In genomic region chr12:49055978-49056754, GRCh38 we compare ENCODE assay signal across 8 cellular contexts. TPM values are rescaled to one million over a fixed set of nuclear protein-coding genes. Genes with fewer than 3 reads are reported as not detected.
DNase-seq lines count a peak whose midpoint lies in the region; ATAC-seq and TF ChIP-seq lines count a peak whose summit lies in the region.

No MANE protein-coding gene starts in this region.

- peak overlapping the region; percentile 37 for H3K4me3 ChIP-seq in iPS-15b (ENCODE audit: low read depth, low read length)
- peak overlapping the region; percentile 52 to 94 (median 55) for H3K4me3 ChIP-seq in skeletal muscle tissue (ENCODE audit: low read length in 3 of 3)

- H3K9ac ChIP-seq in iPS-15b (ENCODE audit: low read depth, low read length) (peak overlapping the region; percentile 60), skeletal muscle tissue (ENCODE audit: low read depth in 1 of 3, low read length in 3 of 3) (peak overlapping the region; percentile 87 to 99 (median 97))

- H3K36me3 ChIP-seq in iPS-15b (ENCODE audit: control insufficient read depth, insufficient read depth, low read length), result peaks cover 34% of the 10 kb centered on the region
- peaks cover 36 to 39% (median 38%) of the 10 kb centered on the region in 3 donors for H3K36me3 ChIP-seq in skeletal muscle tissue (ENCODE audit: control insufficient read depth in 3 of 3, insufficient read depth in 3 of 3, low read length in 3 of 3)

- H3K4me3 Mint-ChIP-seq in T-cell (peak overlapping the region; percentile 90 to 94 (median 94)), MCF 10A (ENCODE audit: unreplicated experiment) (peak overlapping the region; percentile 91)

- peaks cover 39% of the 10 kb centered on the region for H3K36me3 Mint-ChIP-seq in T-cell
- H3K36me3 Mint-ChIP-seq in MCF 10A (ENCODE audit: insufficient read depth, unreplicated experiment), result peaks cover 43% of the 10 kb centered on the region

- no TSS peak for BruUV-seq in MCF 10A (replicated peaks; lab: Mats Ljungman, UMichigan)

- peak; percentile 81 for ATAC-seq in GM19463 (IDR thresholded peaks at IDR 0.05; ENCODE audit: unreplicated experiment)
- ATAC-seq in T-cell (replicated peaks in 1 of 4), result peak; percentile 59 to 77 (median 62)

- H3K27ac ChIP-seq in skeletal muscle tissue (ENCODE audit: low read depth, low read length), result no peak overlapping the region

- H3K4me1 ChIP-seq in iPS-15b (ENCODE audit: control insufficient read depth, insufficient read depth, low read length), result peaks cover 23% of the 10 kb centered on the region
- peaks cover 42 to 54% (median 49%) of the 10 kb centered on the region in 3 donors for H3K4me1 ChIP-seq in skeletal muscle tissue (ENCODE audit: control insufficient read depth in 3 of 3, insufficient read depth in 3 of 3, low read length in 3 of 3)

- H3K27ac Mint-ChIP-seq in T-cell, result peak overlapping the region; percentile 84 to 90
- H3K27ac Mint-ChIP-seq in MCF 10A (ENCODE audit: low read depth, unreplicated experiment), result peak overlapping the region; percentile 29

- H3K27me3 Mint-ChIP-seq in T-cell, result no peaks in the 10 kb centered on the region
- H3K27me3 Mint-ChIP-seq in MCF 10A (ENCODE audit: insufficient read depth, unreplicated experiment), result no peaks in the 10 kb centered on the region

- H3K4me1 Mint-ChIP-seq in T-cell (peaks cover 50 to 71% (median 62%) of the 10 kb centered on the region in 3 donors), MCF 10A (ENCODE audit: insufficient read depth, unreplicated experiment) (peaks cover 27% of the 10 kb centered on the region)

- DNase-seq in DMS53 (lab: John Stamatoyannopoulos, UW) (peak; percentile 68), HT-29 (ENCODE audit: low spot score) (peak; percentile 52), T-cell (peak in 32 of 34 experiments; percentile 28 to 76 (median 48)), MCF 10A (ENCODE audit: unreplicated experiment) (peak; percentile 57), NCI-H345 treated with DMSO at 0.1 percent for 48 hours (lab: John Stamatoyannopoulos, UW; ENCODE audit: unreplicated experiment) (no peak)

- CTCF ChIA-PET in T-cell (lab: Charles Lee), result interaction anchor here in 1 of 2 donors (1.0 to 1.9 kb wide), 4 partner anchors 9 to 33 kb away, joined by 3 to 6 read pairs (median 4); no protein-coding TSS in a partner anchor
- CTCF ChIA-PET in MCF 10A (lab: Yijun Ruan, JAX), result interaction anchor here (0.6 to 1.9 kb wide), 6 partner anchors 8 to 268 kb away, joined by 3 to 8 read pairs (median 4); partner anchors contain the start of gene TUBA1A

- H3K9me3 ChIP-seq in iPS-15b (ENCODE audit: control insufficient read depth, insufficient read depth, low read length) (no peaks in the 10 kb centered on the region), skeletal muscle tissue (ENCODE audit: control insufficient read depth in 3 of 3, low read length in 3 of 3) (no peaks in the 10 kb centered on the region)

- H3K27me3 ChIP-seq in iPS-15b (ENCODE audit: control insufficient read depth, insufficient read depth, low read length) (no peaks in the 10 kb centered on the region), skeletal muscle tissue (ENCODE audit: control insufficient read depth in 3 of 3, insufficient read depth in 3 of 3, low read length in 3 of 3) (no peaks in the 10 kb centered on the region)

- intact Hi-C loops in MCF 10A (cut with micrococcal nuclease), result no loop called here

- POLR2A ChIA-PET in T-cell (lab: Charles Lee), result no interaction called here
- POLR2A ChIA-PET in MCF 10A (lab: Yijun Ruan, JAX), result interaction anchor here (0.5 to 5.1 kb wide), 5 partner anchors 10 to 135 kb away, joined by 3 to 27 read pairs (median 4); partner anchors contain the start of genes LMBR1L and TUBA1B

- no peaks in the 10 kb centered on the region for H3K9me3 Mint-ChIP-seq in T-cell
- no peaks in the 10 kb centered on the region for H3K9me3 Mint-ChIP-seq in MCF 10A (ENCODE audit: unreplicated experiment)

- no peak for TF ChIP-seq CTCF in MCF 10A (IDR thresholded peaks at IDR 0.05; ENCODE audit: unreplicated experiment)

RNA-seq across cellular contexts. Expression of gene KMT2D, which starts 4.4 kb away (rescaled TPM):
- total RNA-seq in HT-29 (2014; rRNA removed; shearing (Covaris generic)), result 28.3 and 32.4 TPM in 2 replicates
- total RNA-seq in T-cell (100 to 1,000 TPM; 135 to 161 (median 152) TPM), MCF 10A (2022) (76.9 and 92.5 TPM in 2 replicates), skeletal muscle tissue (26.1 TPM)

RNA-seq across cellular contexts. Expression of gene RHEBL1, which starts 13.6 kb away (rescaled TPM):
- total RNA-seq in HT-29 (2014; rRNA removed; shearing (Covaris generic)), result 1.4 and 1.7 TPM in 2 replicates
- total RNA-seq in T-cell (1 to 10 TPM; 2.3 to 5.3 (median 2.5) TPM), MCF 10A (2022) (0.35 and 0.93 TPM in 2 replicates), skeletal muscle tissue (0.52 TPM)

RNA-seq across cellular contexts. Expression of gene PRKAG1, which starts 37.6 kb away (rescaled TPM):
- total RNA-seq in HT-29 (2014; rRNA removed; shearing (Covaris generic)), result 38.4 and 50.4 TPM in 2 replicates
- total RNA-seq in T-cell, result 10 to 100 TPM; 42.5 to 54.6 (median 48.3) TPM
- 80.3 and 84.6 TPM in 2 replicates for total RNA-seq in MCF 10A (2022)
- total RNA-seq in skeletal muscle tissue, result 41.8 TPM

RNA-seq across cellular contexts. Expression of gene DHH, which starts 38.4 kb away (rescaled TPM):
- 0.28 TPM in 1 of 2 replicates, not detected in the other for total RNA-seq in HT-29 (2014; rRNA removed; shearing (Covaris generic))
- under 1 TPM; 0.12 to 0.45 (median 0.38) TPM for total RNA-seq in T-cell
- not detected in 2 replicates for total RNA-seq in MCF 10A (2022)
- total RNA-seq in skeletal muscle tissue, result 1.6 TPM

RNA-seq across cellular contexts. Expression of gene LMBR1L, which starts 54.5 kb away (rescaled TPM):
- 16.1 and 24.6 TPM in 2 replicates for total RNA-seq in HT-29 (2014; rRNA removed; shearing (Covaris generic))
- total RNA-seq in T-cell (100 to 1,000 TPM; 159 to 302 (median 224) TPM), MCF 10A (2022) (27.8 and 35.7 TPM in 2 replicates), skeletal muscle tissue (21.4 TPM)
